Comparison of ENCODE assay signal across 19 cellular contexts in genomic region chr2:20928617-20929016, GRCh38.
"Had no signal": no experiment of that assay in that cellular context is flagged by ENCODE, and none has a peak within 500 bp of the region (broad histone marks: within the 10 kb centered on the region; RNA-seq: fewer than 3 reads in every experiment).

No MANE protein-coding gene starts in this region.

- DNase-seq: dermis blood vessel endothelial cell; dorsolateral prefrontal cortex; effector CD4-positive, alpha-beta T cell; effector memory CD4-positive, alpha-beta T cell; foreskin keratinocyte; heart left ventricle; hypothalamus; immature natural killer cell; islet precursor cell; kidney; kidney glomerular epithelial cell; left colon; left ventricle myocardium inferior; mammary epithelial cell; mucosa of descending colon; naive B cell had no signal

- FAIRE-seq: colon, endothelial cell of umbilical vein, frontal cortex, kidney had no signal
